In genomic region chr5:56585973-56586740, GRCh38 we compare ENCODE assay signal across 9 cellular contexts.
DNase-seq lines count a peak whose midpoint lies in the region; ATAC-seq lines count a peak whose summit lies in the region.
"Had no signal": no experiment of that assay in that cellular context is flagged by ENCODE, and none has a peak within 500 bp of the region (broad histone marks: within the 10 kb centered on the region; RNA-seq: fewer than 3 reads in every experiment).

No MANE protein-coding gene starts in this region.

- DNase-seq in Ammon's horn (ENCODE audit: low spot score): peak; percentile 20
- DNase-seq in NCI-H2081 treated with DMSO at 0.1 percent for 48 hours (lab: John Stamatoyannopoulos, UW): peak; percentile 16
- DNase-seq in effector memory CD4-positive, alpha-beta T cell: no peak
- DNase-seq in posterior cingulate gyrus: no peak
- no peak for DNase-seq in stimulated activated CD8-positive, alpha-beta memory T cell treated with anti-CD3 and anti-CD28 coated beads, Interleukin-4, amount 100 ng/mL, for 48 hours
- DNase-seq: SJCRH30 had no signal

- no peak overlapping the region for H3K4me3 ChIP-seq in effector memory CD4-positive, alpha-beta T cell (ENCODE audit: insufficient read depth, low read depth, low read length, poor library complexity, severe bottlenecking)
- H3K4me3 ChIP-seq in muscle layer of duodenum (ENCODE audit: low read depth in 1 of 2, low read length in 2 of 2): peak overlapping the region; percentile 29 to 38
- H3K4me3 ChIP-seq: SJCRH30 had no signal

- H3K27me3 ChIP-seq in effector memory CD4-positive, alpha-beta T cell (replicated peaks; ENCODE audit: control insufficient read depth, insufficient read depth, low read length, poor library complexity, severe bottlenecking): no peaks in the 10 kb centered on the region
- no peaks in the 10 kb centered on the region for H3K27me3 ChIP-seq in muscle layer of duodenum (ENCODE audit: low read depth, low read length)
- H3K27me3 ChIP-seq: SJCRH30 had no signal

- no peaks in the 10 kb centered on the region for H3K36me3 ChIP-seq in effector memory CD4-positive, alpha-beta T cell (ENCODE audit: control insufficient read depth, insufficient read depth, low read length)
- H3K36me3 ChIP-seq in muscle layer of duodenum (ENCODE audit: control insufficient read depth in 1 of 2, insufficient read depth in 2 of 2, low read length in 2 of 2): no peaks in the 10 kb centered on the region
- H3K36me3 ChIP-seq: SJCRH30 had no signal

- intact Hi-C loops in posterior cingulate gyrus (cut with DNase I): no loop called here

- H3K9me3 ChIP-seq in effector memory CD4-positive, alpha-beta T cell (ENCODE audit: control insufficient read depth, low read length): no peaks in the 10 kb centered on the region
- no peaks in the 10 kb centered on the region for H3K9me3 ChIP-seq in muscle layer of duodenum (ENCODE audit: control insufficient read depth in 1 of 2, low read length in 2 of 2)
- H3K9me3 ChIP-seq: SJCRH30 had no signal

- peaks cover 43% of the 10 kb centered on the region for H3K4me1 ChIP-seq in effector memory CD4-positive, alpha-beta T cell (ENCODE audit: control insufficient read depth, insufficient read depth, low read length, poor library complexity, severe bottlenecking)
- peaks cover 0 to 14% of the 10 kb centered on the region in 2 donors for H3K4me1 ChIP-seq in muscle layer of duodenum (ENCODE audit: control insufficient read depth in 1 of 2, insufficient read depth in 2 of 2, low read length in 2 of 2)
- H3K4me1 ChIP-seq: SJCRH30 had no signal

- H3K27ac ChIP-seq in effector memory CD4-positive, alpha-beta T cell (ENCODE audit: insufficient read depth, low read length, poor library complexity, severe bottlenecking): peak overlapping the region; percentile 24
- no peak overlapping the region for H3K27ac ChIP-seq in muscle layer of duodenum (ENCODE audit: low read length)
- H3K27ac ChIP-seq: SJCRH30 had no signal

- ATAC-seq in GM19455 (IDR thresholded peaks at IDR 0.05; ENCODE audit: unreplicated experiment): no peak
- ATAC-seq in GM21723 (IDR thresholded peaks at IDR 0.05; ENCODE audit: unreplicated experiment): no peak

Comparison
In these comparisons a context has a peak if more than half of its experiments do, and no peak if none do; other contexts are left out.
1. DNase-seq: peak in Ammon's horn (single experiment) and NCI-H2081 treated with DMSO at 0.1 percent for 48 hours (single experiment); none in effector memory CD4-positive, alpha-beta T cell (0 of 3), posterior cingulate gyrus (0 of 10) and stimulated activated CD8-positive, alpha-beta memory T cell treated with anti-CD3 and anti-CD28 coated beads, Interleukin-4, amount 100 ng/mL, for 48 hours (single experiment).